In the genomic region with DNA sequence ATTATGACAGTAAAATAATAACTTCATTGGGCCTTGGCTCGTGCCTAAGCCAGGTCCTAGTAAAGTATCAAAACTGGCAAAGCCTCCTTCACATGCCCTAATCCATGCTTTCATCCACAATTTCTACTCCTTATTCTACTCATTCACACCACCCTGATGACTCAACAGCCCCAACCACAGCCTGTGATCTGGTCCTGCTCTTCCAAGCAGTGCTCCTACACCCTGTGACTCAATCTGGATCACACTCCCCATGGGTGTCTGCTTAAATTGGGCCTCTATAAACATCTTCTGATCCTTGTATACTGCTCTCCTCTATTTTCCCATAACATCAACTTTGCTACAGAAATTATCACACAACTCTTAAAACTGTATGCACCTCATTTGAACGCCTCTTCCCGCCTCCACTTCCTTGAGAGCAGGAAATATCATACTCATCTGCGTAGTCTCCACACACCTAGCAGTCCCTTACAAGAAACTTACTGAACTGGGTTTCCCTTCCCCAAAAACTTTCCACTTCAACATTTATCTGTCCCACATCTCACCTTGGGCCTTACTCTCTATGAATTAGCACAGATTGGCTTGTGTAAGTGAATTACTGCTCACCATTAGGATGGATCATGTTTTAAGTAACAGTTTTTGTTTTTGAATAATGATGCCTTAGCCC, we compare ENCODE assay signal across 1 cellular context.
TF ChIP-seq lines count a peak whose summit lies in the region.

No MANE protein-coding gene starts in this region.

TF ChIP-seq in HepG2, 621 proteins besides CTCF, POLR2A, EP300 and RAD21:
- TF ChIP-seq NFIC (IDR thresholded peaks at IDR 0.05; ENCODE audit: low read length) (no peak), ZNF331 (CRISPR knock-in tag; IDR thresholded peaks at IDR 0.05) (no peak), KDM3A (CRISPR knock-in tag; IDR thresholded peaks at IDR 0.05; ENCODE audit: low read depth) (no peak), ZMYM2 (CRISPR knock-in tag; IDR thresholded peaks at IDR 0.05) (no peak), ATRX (CRISPR knock-in tag; IDR thresholded peaks at IDR 0.05; ENCODE audit: borderline replicate concordance) (no peak), ARNT2 (CRISPR knock-in tag; IDR thresholded peaks at IDR 0.05; ENCODE audit: low read depth) (no peak), ZKSCAN5 (CRISPR knock-in tag; IDR thresholded peaks at IDR 0.05) (no peak), ZNF329 (CRISPR knock-in tag; IDR thresholded peaks at IDR 0.05; ENCODE audit: low read depth) (no peak), ZNF451 (CRISPR knock-in tag; IDR thresholded peaks at IDR 0.05) (no peak), PHF20 (CRISPR knock-in tag; IDR thresholded peaks at IDR 0.05) (no peak), ELF3 (CRISPR knock-in tag; IDR thresholded peaks at IDR 0.05) (no peak), ZNF260 (CRISPR knock-in tag; IDR thresholded peaks at IDR 0.05; ENCODE audit: borderline replicate concordance, low read depth) (no peak), ZNF326 (CRISPR knock-in tag; IDR thresholded peaks at IDR 0.05; ENCODE audit: borderline replicate concordance) (no peak), ARHGAP35 (CRISPR knock-in tag; IDR thresholded peaks at IDR 0.05; ENCODE audit: borderline replicate concordance) (no peak), KLF12 (CRISPR knock-in tag; IDR thresholded peaks at IDR 0.05; ENCODE audit: borderline replicate concordance) (no peak), TRIM24 (CRISPR knock-in tag; IDR thresholded peaks at IDR 0.05) (no peak), REL (CRISPR knock-in tag; conservative IDR thresholded peaks at IDR 0.05) (no peak)
- TF ChIP-seq, protein P1, sequence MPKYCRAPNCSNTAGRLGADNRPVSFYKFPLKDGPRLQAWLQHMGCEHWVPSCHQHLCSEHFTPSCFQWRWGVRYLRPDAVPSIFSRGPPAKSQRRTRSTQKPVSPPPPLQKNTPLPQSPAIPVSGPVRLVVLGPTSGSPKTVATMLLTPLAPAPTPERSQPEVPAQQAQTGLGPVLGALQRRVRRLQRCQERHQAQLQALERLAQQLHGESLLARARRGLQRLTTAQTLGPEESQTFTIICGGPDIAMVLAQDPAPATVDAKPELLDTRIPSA (CRISPR knock-in tag; IDR thresholded peaks at IDR 0.05; ENCODE audit: borderline replicate concordance), result no peak
- TF ChIP-seq, protein P2, sequence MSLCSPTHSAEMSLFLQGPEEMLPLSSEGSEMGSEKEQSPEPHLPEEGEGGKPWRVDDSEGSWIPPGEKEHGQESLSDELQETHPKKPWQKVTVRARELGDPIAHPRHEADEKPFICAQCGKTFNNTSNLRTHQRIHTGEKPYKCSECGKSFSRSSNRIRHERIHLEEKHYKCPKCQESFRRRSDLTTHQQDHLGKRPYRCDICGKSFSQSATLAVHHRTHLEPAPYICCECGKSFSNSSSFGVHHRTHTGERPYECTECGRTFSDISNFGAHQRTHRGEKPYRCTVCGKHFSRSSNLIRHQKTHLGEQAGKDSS (CRISPR knock-in tag; IDR thresholded peaks at IDR 0.05; ENCODE audit: borderline replicate concordance, low read depth), result no peak
